1 cellular context compared by ENCODE assay signal in the genomic region with DNA sequence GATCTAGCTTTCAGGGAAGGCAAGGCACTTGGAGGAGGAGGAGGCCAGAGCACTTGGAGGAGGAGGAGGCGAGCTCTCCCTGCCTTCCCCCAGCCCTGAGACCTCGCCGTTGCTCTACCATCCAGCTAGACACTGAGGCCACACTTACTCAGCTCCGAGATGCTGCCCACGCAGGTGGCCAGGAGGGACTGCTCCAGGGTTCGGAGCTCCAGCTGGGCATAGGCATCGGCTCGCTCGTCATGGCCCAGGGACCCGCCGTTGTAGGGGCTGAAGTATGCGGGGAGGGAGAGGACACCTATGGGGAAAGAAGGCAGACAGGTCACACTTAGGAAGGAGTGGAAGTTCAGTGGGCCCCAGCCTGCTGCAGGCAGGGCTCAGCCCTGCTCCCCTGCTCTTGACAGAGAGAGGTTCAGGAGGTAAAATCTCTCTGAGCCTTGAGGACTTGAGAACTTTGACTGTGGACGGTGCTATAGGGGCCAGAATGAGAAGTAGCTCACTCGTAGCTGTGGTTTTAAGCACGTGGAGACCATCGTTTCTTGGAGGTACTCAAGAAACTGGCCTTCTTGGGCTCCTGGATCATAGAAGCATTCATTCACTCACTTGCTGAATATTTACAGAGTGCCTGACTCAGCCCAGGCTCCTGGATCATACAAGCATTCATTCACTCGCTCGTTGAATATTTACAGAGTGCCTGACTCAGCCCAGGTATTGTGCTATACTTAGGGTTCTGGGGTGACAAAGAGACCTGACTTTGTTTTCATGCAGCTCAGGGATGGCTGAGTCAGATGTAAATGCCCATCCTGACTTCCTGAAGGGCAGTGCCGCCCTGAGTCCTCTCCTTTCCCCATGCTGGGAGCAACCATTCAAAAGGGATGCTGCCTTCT.
A peak's percentile ranks its signal among the peaks of the same experiment; 100 is the strongest.
TF ChIP-seq lines count a peak whose summit lies in the region.

No MANE protein-coding gene starts in this region.

TF ChIP-seq in HepG2, 621 proteins besides CTCF, POLR2A, EP300 and RAD21 (continued from another document and continues in another):
- TF ChIP-seq NFAT5 (CRISPR knock-in tag; IDR thresholded peaks at IDR 0.05) = no peak
- no peak for TF ChIP-seq MIER2 (CRISPR knock-in tag; IDR thresholded peaks at IDR 0.05)
- no peak for TF ChIP-seq SMC3 (IDR thresholded peaks at IDR 0.05; ENCODE audit: low read length)
- TF ChIP-seq ZNF7 (CRISPR knock-in tag; IDR thresholded peaks at IDR 0.05) = no peak
- no peak for TF ChIP-seq GFI1 (CRISPR knock-in tag; IDR thresholded peaks at IDR 0.05; ENCODE audit: borderline replicate concordance)
- TF ChIP-seq, protein P1, sequence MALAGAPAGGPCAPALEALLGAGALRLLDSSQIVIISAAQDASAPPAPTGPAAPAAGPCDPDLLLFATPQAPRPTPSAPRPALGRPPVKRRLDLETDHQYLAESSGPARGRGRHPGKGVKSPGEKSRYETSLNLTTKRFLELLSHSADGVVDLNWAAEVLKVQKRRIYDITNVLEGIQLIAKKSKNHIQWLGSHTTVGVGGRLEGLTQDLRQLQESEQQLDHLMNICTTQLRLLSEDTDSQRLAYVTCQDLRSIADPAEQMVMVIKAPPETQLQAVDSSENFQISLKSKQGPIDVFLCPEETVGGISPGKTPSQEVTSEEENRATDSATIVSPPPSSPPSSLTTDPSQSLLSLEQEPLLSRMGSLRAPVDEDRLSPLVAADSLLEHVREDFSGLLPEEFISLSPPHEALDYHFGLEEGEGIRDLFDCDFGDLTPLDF (CRISPR knock-in tag; IDR thresholded peaks at IDR 0.05) = no peak
- TF ChIP-seq SMAD9 (CRISPR knock-in tag; IDR thresholded peaks at IDR 0.05) = no peak
- TF ChIP-seq TEAD3 (CRISPR knock-in tag; optimal IDR thresholded peaks at IDR 0.05; ENCODE audit: borderline replicate concordance) = peak; percentile 66
- no peak for TF ChIP-seq ZNF780A (CRISPR knock-in tag; IDR thresholded peaks at IDR 0.05)
- TF ChIP-seq XBP1 (CRISPR knock-in tag; IDR thresholded peaks at IDR 0.05) = no peak
- 0 out of 2 replicates have a peak, but pooled peaks have one; percentile 20 for TF ChIP-seq ZBTB38 (CRISPR knock-in tag; IDR thresholded peaks at IDR 0.05)
- TF ChIP-seq, protein P2, sequence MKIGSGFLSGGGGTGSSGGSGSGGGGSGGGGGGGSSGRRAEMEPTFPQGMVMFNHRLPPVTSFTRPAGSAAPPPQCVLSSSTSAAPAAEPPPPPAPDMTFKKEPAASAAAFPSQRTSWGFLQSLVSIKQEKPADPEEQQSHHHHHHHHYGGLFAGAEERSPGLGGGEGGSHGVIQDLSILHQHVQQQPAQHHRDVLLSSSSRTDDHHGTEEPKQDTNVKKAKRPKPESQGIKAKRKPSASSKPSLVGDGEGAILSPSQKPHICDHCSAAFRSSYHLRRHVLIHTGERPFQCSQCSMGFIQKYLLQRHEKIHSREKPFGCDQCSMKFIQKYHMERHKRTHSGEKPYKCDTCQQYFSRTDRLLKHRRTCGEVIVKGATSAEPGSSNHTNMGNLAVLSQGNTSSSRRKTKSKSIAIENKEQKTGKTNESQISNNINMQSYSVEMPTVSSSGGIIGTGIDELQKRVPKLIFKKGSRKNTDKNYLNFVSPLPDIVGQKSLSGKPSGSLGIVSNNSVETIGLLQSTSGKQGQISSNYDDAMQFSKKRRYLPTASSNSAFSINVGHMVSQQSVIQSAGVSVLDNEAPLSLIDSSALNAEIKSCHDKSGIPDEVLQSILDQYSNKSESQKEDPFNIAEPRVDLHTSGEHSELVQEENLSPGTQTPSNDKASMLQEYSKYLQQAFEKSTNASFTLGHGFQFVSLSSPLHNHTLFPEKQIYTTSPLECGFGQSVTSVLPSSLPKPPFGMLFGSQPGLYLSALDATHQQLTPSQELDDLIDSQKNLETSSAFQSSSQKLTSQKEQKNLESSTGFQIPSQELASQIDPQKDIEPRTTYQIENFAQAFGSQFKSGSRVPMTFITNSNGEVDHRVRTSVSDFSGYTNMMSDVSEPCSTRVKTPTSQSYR (CRISPR knock-in tag; IDR thresholded peaks at IDR 0.05; ENCODE audit: borderline replicate concordance) = no peak
- no peak for TF ChIP-seq ELF4 (CRISPR knock-in tag; IDR thresholded peaks at IDR 0.05; ENCODE audit: borderline replicate concordance)
- no peak for TF ChIP-seq NR1H2 (CRISPR knock-in tag; IDR thresholded peaks at IDR 0.05; ENCODE audit: borderline replicate concordance, low read depth)
- no peak for TF ChIP-seq STAT5B (CRISPR knock-in tag; IDR thresholded peaks at IDR 0.05)
- TF ChIP-seq SALL1 (CRISPR knock-in tag; IDR thresholded peaks at IDR 0.05) = no peak
- no peak for TF ChIP-seq CBX2 (IDR thresholded peaks at IDR 0.05; ENCODE audit: low read depth, low read length)
- TF ChIP-seq CBX2 (CRISPR knock-in tag; IDR thresholded peaks at IDR 0.05; ENCODE audit: low read depth) = no peak
- no peak for TF ChIP-seq MED13 (CRISPR knock-in tag; IDR thresholded peaks at IDR 0.05)
- TF ChIP-seq GZF1 (CRISPR knock-in tag; IDR thresholded peaks at IDR 0.05) = no peak
- no peak for TF ChIP-seq FOXO4 (CRISPR knock-in tag; conservative IDR thresholded peaks at IDR 0.05)
- TF ChIP-seq SATB2 (CRISPR knock-in tag; IDR thresholded peaks at IDR 0.05) = no peak
- no peak for TF ChIP-seq CBX1 (IDR thresholded peaks at IDR 0.05; ENCODE audit: low read depth)
- TF ChIP-seq HNRNPLL (IDR thresholded peaks at IDR 0.05; ENCODE audit: low read depth, low read length, poor library complexity, severe bottlenecking) = no peak
- TF ChIP-seq, protein P3, sequence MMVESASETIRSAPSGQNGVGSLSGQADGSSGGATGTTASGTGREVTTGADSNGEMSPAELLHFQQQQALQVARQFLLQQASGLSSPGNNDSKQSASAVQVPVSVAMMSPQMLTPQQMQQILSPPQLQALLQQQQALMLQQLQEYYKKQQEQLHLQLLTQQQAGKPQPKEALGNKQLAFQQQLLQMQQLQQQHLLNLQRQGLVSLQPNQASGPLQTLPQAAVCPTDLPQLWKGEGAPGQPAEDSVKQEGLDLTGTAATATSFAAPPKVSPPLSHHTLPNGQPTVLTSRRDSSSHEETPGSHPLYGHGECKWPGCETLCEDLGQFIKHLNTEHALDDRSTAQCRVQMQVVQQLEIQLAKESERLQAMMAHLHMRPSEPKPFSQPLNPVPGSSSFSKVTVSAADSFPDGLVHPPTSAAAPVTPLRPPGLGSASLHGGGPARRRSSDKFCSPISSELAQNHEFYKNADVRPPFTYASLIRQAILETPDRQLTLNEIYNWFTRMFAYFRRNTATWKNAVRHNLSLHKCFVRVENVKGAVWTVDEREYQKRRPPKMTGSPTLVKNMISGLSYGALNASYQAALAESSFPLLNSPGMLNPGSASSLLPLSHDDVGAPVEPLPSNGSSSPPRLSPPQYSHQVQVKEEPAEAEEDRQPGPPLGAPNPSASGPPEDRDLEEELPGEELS (CRISPR knock-in tag; IDR thresholded peaks at IDR 0.05) = peak; percentile 42; the same call in 1 of the 2 replicates
- no peak for TF ChIP-seq KMT2B (CRISPR knock-in tag; IDR thresholded peaks at IDR 0.05)
- TF ChIP-seq ZNF557 (CRISPR knock-in tag; IDR thresholded peaks at IDR 0.05) = no peak
- TF ChIP-seq, protein P4, sequence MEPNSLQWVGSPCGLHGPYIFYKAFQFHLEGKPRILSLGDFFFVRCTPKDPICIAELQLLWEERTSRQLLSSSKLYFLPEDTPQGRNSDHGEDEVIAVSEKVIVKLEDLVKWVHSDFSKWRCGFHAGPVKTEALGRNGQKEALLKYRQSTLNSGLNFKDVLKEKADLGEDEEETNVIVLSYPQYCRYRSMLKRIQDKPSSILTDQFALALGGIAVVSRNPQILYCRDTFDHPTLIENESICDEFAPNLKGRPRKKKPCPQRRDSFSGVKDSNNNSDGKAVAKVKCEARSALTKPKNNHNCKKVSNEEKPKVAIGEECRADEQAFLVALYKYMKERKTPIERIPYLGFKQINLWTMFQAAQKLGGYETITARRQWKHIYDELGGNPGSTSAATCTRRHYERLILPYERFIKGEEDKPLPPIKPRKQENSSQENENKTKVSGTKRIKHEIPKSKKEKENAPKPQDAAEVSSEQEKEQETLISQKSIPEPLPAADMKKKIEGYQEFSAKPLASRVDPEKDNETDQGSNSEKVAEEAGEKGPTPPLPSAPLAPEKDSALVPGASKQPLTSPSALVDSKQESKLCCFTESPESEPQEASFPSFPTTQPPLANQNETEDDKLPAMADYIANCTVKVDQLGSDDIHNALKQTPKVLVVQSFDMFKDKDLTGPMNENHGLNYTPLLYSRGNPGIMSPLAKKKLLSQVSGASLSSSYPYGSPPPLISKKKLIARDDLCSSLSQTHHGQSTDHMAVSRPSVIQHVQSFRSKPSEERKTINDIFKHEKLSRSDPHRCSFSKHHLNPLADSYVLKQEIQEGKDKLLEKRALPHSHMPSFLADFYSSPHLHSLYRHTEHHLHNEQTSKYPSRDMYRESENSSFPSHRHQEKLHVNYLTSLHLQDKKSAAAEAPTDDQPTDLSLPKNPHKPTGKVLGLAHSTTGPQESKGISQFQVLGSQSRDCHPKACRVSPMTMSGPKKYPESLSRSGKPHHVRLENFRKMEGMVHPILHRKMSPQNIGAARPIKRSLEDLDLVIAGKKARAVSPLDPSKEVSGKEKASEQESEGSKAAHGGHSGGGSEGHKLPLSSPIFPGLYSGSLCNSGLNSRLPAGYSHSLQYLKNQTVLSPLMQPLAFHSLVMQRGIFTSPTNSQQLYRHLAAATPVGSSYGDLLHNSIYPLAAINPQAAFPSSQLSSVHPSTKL (CRISPR knock-in tag; IDR thresholded peaks at IDR 0.05) = peak; percentile 82
- no peak for TF ChIP-seq ZC3H4 (CRISPR knock-in tag; IDR thresholded peaks at IDR 0.05; ENCODE audit: borderline replicate concordance)
- TF ChIP-seq, protein P5, sequence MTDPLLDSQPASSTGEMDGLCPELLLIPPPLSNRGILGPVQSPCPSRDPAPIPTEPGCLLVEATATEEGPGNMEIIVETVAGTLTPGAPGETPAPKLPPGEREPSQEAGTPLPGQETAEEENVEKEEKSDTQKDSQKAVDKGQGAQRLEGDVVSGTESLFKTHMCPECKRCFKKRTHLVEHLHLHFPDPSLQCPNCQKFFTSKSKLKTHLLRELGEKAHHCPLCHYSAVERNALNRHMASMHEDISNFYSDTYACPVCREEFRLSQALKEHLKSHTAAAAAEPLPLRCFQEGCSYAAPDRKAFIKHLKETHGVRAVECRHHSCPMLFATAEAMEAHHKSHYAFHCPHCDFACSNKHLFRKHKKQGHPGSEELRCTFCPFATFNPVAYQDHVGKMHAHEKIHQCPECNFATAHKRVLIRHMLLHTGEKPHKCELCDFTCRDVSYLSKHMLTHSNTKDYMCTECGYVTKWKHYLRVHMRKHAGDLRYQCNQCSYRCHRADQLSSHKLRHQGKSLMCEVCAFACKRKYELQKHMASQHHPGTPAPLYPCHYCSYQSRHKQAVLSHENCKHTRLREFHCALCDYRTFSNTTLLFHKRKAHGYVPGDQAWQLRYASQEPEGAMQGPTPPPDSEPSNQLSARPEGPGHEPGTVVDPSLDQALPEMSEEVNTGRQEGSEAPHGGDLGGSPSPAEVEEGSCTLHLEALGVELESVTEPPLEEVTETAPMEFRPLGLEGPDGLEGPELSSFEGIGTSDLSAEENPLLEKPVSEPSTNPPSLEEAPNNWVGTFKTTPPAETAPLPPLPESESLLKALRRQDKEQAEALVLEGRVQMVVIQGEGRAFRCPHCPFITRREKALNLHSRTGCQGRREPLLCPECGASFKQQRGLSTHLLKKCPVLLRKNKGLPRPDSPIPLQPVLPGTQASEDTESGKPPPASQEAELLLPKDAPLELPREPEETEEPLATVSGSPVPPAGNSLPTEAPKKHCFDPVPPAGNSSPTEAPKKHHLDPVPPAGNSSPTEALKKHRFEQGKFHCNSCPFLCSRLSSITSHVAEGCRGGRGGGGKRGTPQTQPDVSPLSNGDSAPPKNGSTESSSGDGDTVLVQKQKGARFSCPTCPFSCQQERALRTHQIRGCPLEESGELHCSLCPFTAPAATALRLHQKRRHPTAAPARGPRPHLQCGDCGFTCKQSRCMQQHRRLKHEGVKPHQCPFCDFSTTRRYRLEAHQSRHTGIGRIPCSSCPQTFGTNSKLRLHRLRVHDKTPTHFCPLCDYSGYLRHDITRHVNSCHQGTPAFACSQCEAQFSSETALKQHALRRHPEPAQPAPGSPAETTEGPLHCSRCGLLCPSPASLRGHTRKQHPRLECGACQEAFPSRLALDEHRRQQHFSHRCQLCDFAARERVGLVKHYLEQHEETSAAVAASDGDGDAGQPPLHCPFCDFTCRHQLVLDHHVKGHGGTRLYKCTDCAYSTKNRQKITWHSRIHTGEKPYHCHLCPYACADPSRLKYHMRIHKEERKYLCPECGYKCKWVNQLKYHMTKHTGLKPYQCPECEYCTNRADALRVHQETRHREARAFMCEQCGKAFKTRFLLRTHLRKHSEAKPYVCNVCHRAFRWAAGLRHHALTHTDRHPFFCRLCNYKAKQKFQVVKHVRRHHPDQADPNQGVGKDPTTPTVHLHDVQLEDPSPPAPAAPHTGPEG (CRISPR knock-in tag; IDR thresholded peaks at IDR 0.05) = no peak
